In genomic region chr5:75664933-75665332, GRCh38 we compare ENCODE assay signal across 25 cellular contexts. TPM values are rescaled to one million over a fixed set of nuclear protein-coding genes. Genes with fewer than 3 reads are reported as not detected.
"Had no signal": no experiment of that assay in that cellular context is flagged by ENCODE, and none has a peak within 500 bp of the region (broad histone marks: within the 10 kb centered on the region; RNA-seq: fewer than 3 reads in every experiment).

No MANE protein-coding gene starts in this region.

- H2AFZ ChIP-seq: PC-9 had no signal

- DNase-seq: activated CD4-positive, alpha-beta memory T cell treated with anti-CD3 and anti-CD28 coated beads for 36 hours; activated CD4-positive, alpha-beta T cell treated with anti-CD3 and anti-CD28 coated beads, Interleukin-2, amount 50 U/mL, for 1 hour; activated CD8-positive, alpha-beta memory T cell treated with anti-CD3 and anti-CD28 coated beads, Interleukin-2, amount 50 U/mL, for 4 hours; activated effector memory CD4-positive, alpha-beta T cell treated with Interleukin-2 at 50 U/mL for 16 hours; activated naive CD4-positive, alpha-beta T cell treated with anti-CD3 and anti-CD28 coated beads, Interleukin-2, amount 10 ng/mL, durations not matched to agents 7 days and 5 days; activated naive CD8-positive, alpha-beta T cell treated with anti-CD3 and anti-CD28 coated beads, Interleukin-2, amount 50 U/mL, for 24 hours; activated T-cell treated with anti-CD3 and anti-CD28 coated beads for 4 hours; activated T-cell treated with anti-CD3 and anti-CD28 coated beads, Interleukin-2, amount 50 U/mL, for 4 hours; brain microvascular endothelial cell; central memory CD4-positive, alpha-beta T cell; Kasumi-1; KG1; MG63; NCI-H1048; NCI-H1105 treated with DMSO at 0.1 percent for 48 hours; NCI-H1436 treated with DMSO at 0.1 percent for 48 hours; NCI-H1694 treated with DMSO at 0.1 percent for 48 hours; NCI-H2029; NCI-H345; NCI-H524 treated with DMSO at 0.1 percent for 48 hours; PC-9 had no signal

- H3K27me3 ChIP-seq: brain microvascular endothelial cell, MG63 had no signal

- ATAC-seq: activated naive CD8-positive, alpha-beta T cell treated with anti-CD3 and anti-CD28 coated beads, Interleukin-2, amount 50 U/mL, for 24 hours; activated T-cell treated with anti-CD3 and anti-CD28 coated beads, Interleukin-2, amount 50 U/mL, for 4 hours; Right ventricle myocardium inferior had no signal

- H3K9me3 ChIP-seq: MG63 had no signal

- H3K4me3 ChIP-seq: MG63, PC-9 had no signal

- H3K4me2 ChIP-seq: PC-9 had no signal

- H3K27ac ChIP-seq: brain microvascular endothelial cell, PC-9, RWPE1 had no signal

- H3K36me3 ChIP-seq: brain microvascular endothelial cell, MG63 had no signal

RNA-seq across cellular contexts. Expression of gene ANKDD1B, which starts 53.7 kb away (rescaled TPM):
- total RNA-seq: activated CD4-positive, alpha-beta memory T cell treated with anti-CD3 and anti-CD28 coated beads for 36 hours; NCI-H460; OCI-LY7 had no signal
